In genomic region chr6:132465530-132466485, GRCh38 we compare ENCODE assay signal across 10 cellular contexts. TPM values are rescaled to one million over a fixed set of nuclear protein-coding genes. Genes with fewer than 3 reads are reported as not detected.
A peak's percentile ranks its signal among the peaks of the same experiment; 100 is the strongest.
DNase-seq lines count a peak whose midpoint lies in the region; ATAC-seq and TF ChIP-seq lines count a peak whose summit lies in the region.
"Had no signal": no experiment of that assay in that cellular context is flagged by ENCODE, and none has a peak within 500 bp of the region (broad histone marks: within the 10 kb centered on the region; RNA-seq: fewer than 3 reads in every experiment).

No MANE protein-coding gene starts in this region.

- no peaks in the 10 kb centered on the region for H3K27me3 Mint-ChIP-seq in activated B cell treated with CpG ODN at 0.5 μM for 24 hours
- H3K27me3 Mint-ChIP-seq: progenitor cell of endocrine pancreas, T-cell had no signal

- ATAC-seq in GM18519 (IDR thresholded peaks at IDR 0.05; ENCODE audit: low FRiP score, unreplicated experiment) (peak; percentile 86), GM21515 (IDR thresholded peaks at IDR 0.05; ENCODE audit: unreplicated experiment) (peak; percentile 77), HG03139 (IDR thresholded peaks at IDR 0.05; ENCODE audit: unreplicated experiment) (peak; percentile 76), activated B cell treated with CpG ODN at 0.5 μM for 24 hours (ENCODE audit: low read depth) (peak; percentile 83)
- ATAC-seq: T-cell had no signal

- POLR2A ChIA-PET in activated B cell treated with CpG ODN at 0.5 μM for 24 hours (lab: Charles Lee) (interaction anchor here (1.1 to 1.4 kb wide), 2 partner anchors 47 to 164 kb away, joined by 3 to 5 read pairs; partner anchors contain the start of gene STX7), HEK293T (lab: Yijun Ruan, JAX) (no interaction called here)

- H3K27ac Mint-ChIP-seq in activated B cell treated with CpG ODN at 0.5 μM for 24 hours: no peak overlapping the region
- H3K27ac Mint-ChIP-seq: progenitor cell of endocrine pancreas, T-cell had no signal

- CTCF ChIA-PET in activated B cell treated with CpG ODN at 0.5 μM for 24 hours (lab: Charles Lee) (interaction anchor here (1.0 to 2.6 kb wide), 7 partner anchors 10 to 186 kb away, joined by 3 to 9 read pairs (median 4); no protein-coding TSS in a partner anchor), HEK293T (lab: Yijun Ruan, JAX) (no interaction called here)

- TF ChIP-seq CTCF in activated B cell treated with CpG ODN at 0.5 μM for 24 hours (IDR thresholded peaks at IDR 0.05): no peak

- peaks cover 8% of the 10 kb centered on the region for H3K4me1 Mint-ChIP-seq in activated B cell treated with CpG ODN at 0.5 μM for 24 hours
- H3K4me1 Mint-ChIP-seq: T-cell had no signal

- H3K36me3 Mint-ChIP-seq in activated B cell treated with CpG ODN at 0.5 μM for 24 hours (ENCODE audit: low read depth): peaks cover 21% of the 10 kb centered on the region

- no peak overlapping the region for H3K4me3 Mint-ChIP-seq in activated B cell treated with CpG ODN at 0.5 μM for 24 hours
- H3K4me3 Mint-ChIP-seq: T-cell had no signal

- no peaks in the 10 kb centered on the region for H3K9me3 Mint-ChIP-seq in activated B cell treated with CpG ODN at 0.5 μM for 24 hours
- H3K9me3 Mint-ChIP-seq: T-cell had no signal

- intact Hi-C loops in activated B cell treated with CpG ODN at 0.5 μM for 24 hours (cut with micrococcal nuclease): loop anchor here (1.0 to 2.0 kb wide), 3 partner anchors 8 to 15 kb away; no protein-coding TSS in a partner anchor

- DNase-seq in activated B cell treated with CpG ODN at 0.5 μM for 24 hours (no peak), SW480 (ENCODE audit: low spot score) (no peak), HEK293T (ENCODE audit: extremely low spot score) (no peak), NCI-H2107 (lab: John Stamatoyannopoulos, UW) (no peak), anterior cingulate cortex (lab: John Stamatoyannopoulos, UW) (no peak)
- DNase-seq: T-cell had no signal

TF ChIP-seq in HEK293T, 16 proteins besides CTCF, POLR2A, EP300 and RAD21:
- TF ChIP-seq BHLHE40 (IDR thresholded peaks at IDR 0.05; ENCODE audit: borderline replicate concordance) (no peak), HDGF (IDR thresholded peaks at IDR 0.05; ENCODE audit: borderline replicate concordance) (no peak), NFRKB (IDR thresholded peaks at IDR 0.05) (no peak), ARNT (IDR thresholded peaks at IDR 0.05) (no peak), SUZ12 (IDR thresholded peaks at IDR 0.05) (no peak)

RNA-seq across cellular contexts. Expression of gene STX7, which starts 47.1 kb away (rescaled TPM):
- 109 and 138 TPM in 2 replicates for total RNA-seq in activated B cell treated with CpG ODN at 0.5 μM for 24 hours
